In the genomic region with DNA sequence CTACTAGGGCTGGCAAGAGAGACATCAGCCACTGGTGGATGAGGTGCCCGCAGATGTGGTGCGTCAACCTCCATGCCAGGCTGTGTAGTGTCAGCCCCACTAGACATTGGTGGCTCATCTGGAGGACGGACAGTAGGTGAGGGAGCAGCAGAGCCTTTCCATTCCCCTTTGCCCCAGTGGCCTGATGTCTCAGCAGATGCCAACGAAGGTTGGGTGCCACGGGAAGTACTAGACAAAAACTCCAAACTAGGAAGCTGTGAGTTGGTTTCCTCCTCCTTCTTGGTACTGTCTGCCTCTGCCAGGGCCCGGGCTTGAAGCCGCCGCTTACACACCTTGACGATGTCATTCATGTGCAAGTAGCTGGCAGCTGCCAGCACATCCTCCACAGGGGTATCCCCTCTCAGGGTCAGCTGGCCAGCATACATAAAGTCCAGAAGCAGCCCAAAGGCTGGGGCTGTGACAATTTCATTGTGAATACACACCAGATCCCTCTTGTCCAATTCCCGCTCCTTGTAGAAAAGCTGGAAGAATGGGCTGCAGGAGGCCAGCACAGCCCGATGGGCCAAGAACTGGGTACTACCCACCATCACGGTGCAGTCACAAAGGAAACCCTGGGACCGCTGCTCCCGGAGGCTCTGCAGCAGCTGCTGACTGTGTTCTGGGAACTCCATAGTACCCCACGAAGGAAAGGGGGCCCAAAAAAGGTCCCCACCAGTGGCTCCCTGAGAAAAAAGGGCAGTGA, we compare ENCODE assay signal across 8 cellular contexts. TPM values are rescaled to one million over a fixed set of nuclear protein-coding genes. Genes with fewer than 3 reads are reported as not detected.
A peak's percentile ranks its signal among the peaks of the same experiment; 100 is the strongest.
DNase-seq lines count a peak whose midpoint lies in the region; ATAC-seq and TF ChIP-seq lines count a peak whose summit lies in the region.

No MANE protein-coding gene starts in this region.

- H3K4me3 ChIP-seq in CD4-positive, CD25-positive, alpha-beta regulatory T cell (ENCODE audit: low read depth, low read length), result peak overlapping the region; percentile 94
- no peak overlapping the region for H3K4me3 ChIP-seq in KMS-11 (IDR thresholded peaks at IDR 0.05; ENCODE audit: insufficient read depth, low read depth, low read length)
- peak overlapping the region; percentile 92 for H3K4me3 ChIP-seq in coronary artery

- H2AFZ ChIP-seq in KMS-11 (ENCODE audit: low read depth), result peak overlapping the region; percentile 76; the same call in 1 of the 2 replicates

- peak overlapping the region; percentile 92 for H3K27ac ChIP-seq in CD4-positive, CD25-positive, alpha-beta regulatory T cell (ENCODE audit: insufficient read depth, low read length, poor library complexity, severe bottlenecking)
- H3K27ac ChIP-seq in KMS-11 (0 out of 2 replicates have a peak overlapping the region, but pooled peaks have one; percentile 39), coronary artery (peak overlapping the region; percentile 91 to 99)

- H3K27me3 ChIP-seq in CD4-positive, CD25-positive, alpha-beta regulatory T cell (ENCODE audit: control insufficient read depth, insufficient read depth, low read length), result no peaks in the 10 kb centered on the region
- no peaks in the 10 kb centered on the region for H3K27me3 ChIP-seq in KMS-11 (ENCODE audit: insufficient read depth, low read depth)

- no peaks in the 10 kb centered on the region for H3K9me3 Mint-ChIP-seq in CD4-positive, CD25-positive, alpha-beta regulatory T cell
- no peaks in the 10 kb centered on the region for H3K9me3 Mint-ChIP-seq in nephron

- H3K4me2 ChIP-seq in KMS-11, result peak overlapping the region; percentile 64

- H4K20me1 ChIP-seq in KMS-11 (ENCODE audit: insufficient read depth), result no peaks in the 10 kb centered on the region

- H3K27me3 Mint-ChIP-seq in CD4-positive, CD25-positive, alpha-beta regulatory T cell, result no peaks in the 10 kb centered on the region
- H3K27me3 Mint-ChIP-seq in nephron (ENCODE audit: low read depth), result no peaks in the 10 kb centered on the region

- H3K36me3 Mint-ChIP-seq in CD4-positive, CD25-positive, alpha-beta regulatory T cell, result peaks cover 10% of the 10 kb centered on the region
- peaks cover 16% of the 10 kb centered on the region for H3K36me3 Mint-ChIP-seq in nephron (ENCODE audit: low read depth)

- no peaks in the 10 kb centered on the region for H3K9me3 ChIP-seq in CD4-positive, CD25-positive, alpha-beta regulatory T cell (ENCODE audit: control insufficient read depth in 2 of 2, low read length in 2 of 2)

- H3K4me3 Mint-ChIP-seq in CD4-positive, CD25-positive, alpha-beta regulatory T cell, result peak overlapping the region; percentile 93 to 99 (median 96)
- peak overlapping the region; percentile 87 to 97 (median 94) for H3K4me3 Mint-ChIP-seq in nephron

- H3K27ac Mint-ChIP-seq in CD4-positive, CD25-positive, alpha-beta regulatory T cell, result peak overlapping the region; percentile 97 to 99 (median 98)
- H3K27ac Mint-ChIP-seq in nephron, result peak overlapping the region; percentile 91 to 98 (median 97)

- no peaks in the 10 kb centered on the region for H3K79me2 ChIP-seq in KMS-11 (ENCODE audit: insufficient read depth, low read depth)

- no peak overlapping the region for H3K9ac ChIP-seq in KMS-11

- no peak for TF ChIP-seq CTCF in KMS-11 (conservative IDR thresholded peaks at IDR 0.05; ENCODE audit: low read depth, low read length)
- TF ChIP-seq CTCF in coronary artery (IDR thresholded peaks at IDR 0.05), result no peak
- no peak for TF ChIP-seq CTCF in nephron (IDR thresholded peaks at IDR 0.05; ENCODE audit: unreplicated experiment in 3 of 3)

- no peak for ATAC-seq in CD4-positive, CD25-positive, alpha-beta regulatory T cell (ENCODE audit: low read depth in 2 of 2)
- no peak for ATAC-seq in GM18873 (IDR thresholded peaks at IDR 0.05; ENCODE audit: low FRiP score, unreplicated experiment)

- H3K4me1 ChIP-seq in CD4-positive, CD25-positive, alpha-beta regulatory T cell (ENCODE audit: control insufficient read depth, insufficient read depth, low read length, poor library complexity, severe bottlenecking), result peaks cover 30% of the 10 kb centered on the region
- peaks cover 5% of the 10 kb centered on the region for H3K4me1 ChIP-seq in KMS-11 (ENCODE audit: low read depth, poor library complexity, severe bottlenecking)

- H3K4me1 Mint-ChIP-seq in CD4-positive, CD25-positive, alpha-beta regulatory T cell, result peaks cover 0 to 47% (median 21%) of the 10 kb centered on the region in 4 donors
- H3K4me1 Mint-ChIP-seq in nephron, result peaks cover 10% of the 10 kb centered on the region

- H3K36me3 ChIP-seq in CD4-positive, CD25-positive, alpha-beta regulatory T cell (ENCODE audit: control insufficient read depth, insufficient read depth, low read length), result peaks cover 17% of the 10 kb centered on the region
- no peaks in the 10 kb centered on the region for H3K36me3 ChIP-seq in KMS-11 (ENCODE audit: insufficient read depth)

- DNase-seq in CD4-positive, CD25-positive, alpha-beta regulatory T cell, result no peak
- DNase-seq in coronary artery (ENCODE audit: low spot score) (no peak), inferior parietal cortex (ENCODE audit: extremely low spot score) (no peak), NCI-H748 (lab: John Stamatoyannopoulos, UW; ENCODE audit: unreplicated experiment) (no peak), NCI-H1417 treated with DMSO at 0.1 percent for 48 hours (lab: John Stamatoyannopoulos, UW) (no peak)

RNA-seq across cellular contexts. Expression of a gene that starts 0.8 kb away (rescaled TPM):
- total RNA-seq in CD4-positive, CD25-positive, alpha-beta regulatory T cell, result 8.5 TPM
- 1 to 10 TPM; 4.8 to 7.2 (median 5.5) TPM for polyA plus RNA-seq in CD4-positive, CD25-positive, alpha-beta regulatory T cell

RNA-seq across cellular contexts. Expression of a gene that starts 8.2 kb away (rescaled TPM):
- total RNA-seq in CD4-positive, CD25-positive, alpha-beta regulatory T cell, result 74.9 TPM
- polyA plus RNA-seq in CD4-positive, CD25-positive, alpha-beta regulatory T cell, result 100 to 1,000 TPM; 241 to 286 (median 253) TPM

RNA-seq across cellular contexts. Expression of a gene that starts 18.0 kb away (rescaled TPM):
- 13.1 TPM for total RNA-seq in CD4-positive, CD25-positive, alpha-beta regulatory T cell
- polyA plus RNA-seq in CD4-positive, CD25-positive, alpha-beta regulatory T cell, result 1 to 10 TPM; 5.8 to 9.5 (median 7.5) TPM

RNA-seq across cellular contexts. Expression of a gene that starts 24.9 kb away (rescaled TPM):
- 19.4 TPM for total RNA-seq in CD4-positive, CD25-positive, alpha-beta regulatory T cell
- polyA plus RNA-seq in CD4-positive, CD25-positive, alpha-beta regulatory T cell, result 10 to 100 TPM; 27.6 to 39.5 (median 31.6) TPM

RNA-seq across cellular contexts. Expression of a gene that starts 25.9 kb away (rescaled TPM):
- 52.8 TPM for total RNA-seq in CD4-positive, CD25-positive, alpha-beta regulatory T cell
- 1 to 10 TPM in 3 of 4 donors, under 1 TPM in 1; 0.85 to 1.5 (median 1.2) TPM for polyA plus RNA-seq in CD4-positive, CD25-positive, alpha-beta regulatory T cell

Comparison
In these comparisons a context has a peak if more than half of its experiments do, and no peak if none do; other contexts are left out.
1. H3K27ac ChIP-seq: peak in every context shown above with its lines; median percentile 95 in coronary artery; 92 in CD4-positive, CD25-positive, alpha-beta regulatory T cell; 39 in KMS-11.